ENCODE assay signal across 8 cellular contexts in genomic region chr1:68495968-68496679, GRCh38. TPM values are rescaled to one million over a fixed set of nuclear protein-coding genes. Genes with fewer than 3 reads are reported as not detected.
A peak's percentile ranks its signal among the peaks of the same experiment; 100 is the strongest.
DNase-seq lines count a peak whose midpoint lies in the region; TF ChIP-seq lines count a peak whose summit lies in the region.

No MANE protein-coding gene starts in this region.

- no peaks in the 10 kb centered on the region; the same call in 1 of the 2 replicates for H3K79me2 ChIP-seq in H9 (ENCODE audit: insufficient read depth, low read length)

- H3K27me3 ChIP-seq in H9 (ENCODE audit: insufficient read depth, low read length) (no peaks in the 10 kb centered on the region), mesenchymal stem cell (ENCODE audit: control insufficient read depth in 1 of 2, insufficient read depth in 1 of 2, low read length in 2 of 2) (no peaks in the 10 kb centered on the region)

- H3K4me1 ChIP-seq in H9 (ENCODE audit: insufficient read depth, low read length) = no peaks in the 10 kb centered on the region
- no peaks in the 10 kb centered on the region for H3K4me1 ChIP-seq in mesenchymal stem cell (ENCODE audit: control insufficient read depth, insufficient read depth, low read depth, low read length)

- H3K9ac ChIP-seq in H9 (ENCODE audit: extremely low read depth, insufficient read length, low read length) = peak overlapping the region; percentile 92
- peak overlapping the region; percentile 88 for H3K9ac ChIP-seq in mesenchymal stem cell (ENCODE audit: low read length)

- H3K79me1 ChIP-seq in H9 (ENCODE audit: insufficient read depth, low read depth, low read length, poor library complexity, severe bottlenecking) (peaks cover 2% of the 10 kb centered on the region), mesenchymal stem cell (replicated peaks; ENCODE audit: low read length, poor library complexity, severe bottlenecking) (peaks cover 8% of the 10 kb centered on the region)

- H3K27ac ChIP-seq in H9 (ENCODE audit: insufficient read length, low read depth, low read length) (no peak overlapping the region), mesenchymal stem cell (ENCODE audit: low read length, poor library complexity, severe bottlenecking) (no peak overlapping the region)

- peak overlapping the region; percentile 81 for H3K4me2 ChIP-seq in H9 (ENCODE audit: insufficient read depth, insufficient read length, low read length)
- peak overlapping the region; percentile 93 for H3K4me2 ChIP-seq in mesenchymal stem cell (ENCODE audit: low read length, poor library complexity, severe bottlenecking)

- peaks cover 2% of the 10 kb centered on the region for H3K27me3 Mint-ChIP-seq in H9 (ENCODE audit: low read depth)

- H2BK5ac ChIP-seq in H9 (ENCODE audit: insufficient read length, low read length) (no peak overlapping the region), mesenchymal stem cell (ENCODE audit: low read depth, low read length, poor library complexity, severe bottlenecking) (no peak overlapping the region)

- no peak overlapping the region for H3K23ac ChIP-seq in H9 (ENCODE audit: insufficient read length, low read depth, low read length)
- no peak overlapping the region for H3K23ac ChIP-seq in mesenchymal stem cell (ENCODE audit: low read length in 2 of 2)

- no peak overlapping the region for H2BK120ac ChIP-seq in H9 (ENCODE audit: low read depth, low read length, poor library complexity, severe bottlenecking)
- H2BK120ac ChIP-seq in mesenchymal stem cell (ENCODE audit: low read depth, low read length) = no peak overlapping the region

- no peak for TF ChIP-seq CTCF in H9 (conservative IDR thresholded peaks at IDR 0.05)

- no CpG with 5 or more reads among the region's 21 CpGs for WGBS in H9 (ENCODE audit: extremely low coverage, insufficient read length, low lambda C conversion rate)
- WGBS in mesenchymal stem cell = 2% methylated on average over 21 of the region's 21 CpGs

- H3K4me3 Mint-ChIP-seq in H9 = peak overlapping the region; percentile 91 to 98

- H2BK20ac ChIP-seq in H9 (ENCODE audit: low read depth, low read length, poor library complexity, severe bottlenecking) = no peak overlapping the region

- DNase-seq in NCI-H345 (lab: John Stamatoyannopoulos, UW) = peak; percentile 18
- DNase-seq in NCI-H345 treated with DMSO at 0.1 percent for 48 hours (lab: John Stamatoyannopoulos, UW; ENCODE audit: unreplicated experiment) = no peak
- DNase-seq in H9 = no peak
- DNase-seq in NCI-H1694 treated with DMSO at 0.1 percent for 48 hours (lab: John Stamatoyannopoulos, UW) = peak; percentile 67
- DNase-seq in astrocyte of the hippocampus (ENCODE audit: low read depth, low spot score) = peak; percentile 30
- DNase-seq in mesenchymal stem cell = peak; percentile 30
- DNase-seq in medulla oblongata (ENCODE audit: extremely low spot score) = no peak
- no peak for DNase-seq in 8988T

- peaks cover 6% of the 10 kb centered on the region for H3K23me2 ChIP-seq in H9 (ENCODE audit: insufficient read length, low read depth, low read length, poor library complexity, severe bottlenecking)

- no peak overlapping the region for H4K91ac ChIP-seq in H9 (ENCODE audit: insufficient read length, low read depth, low read length)
- H4K91ac ChIP-seq in mesenchymal stem cell (ENCODE audit: low read length) = no peak overlapping the region

- peaks cover 25 to 31% of the 10 kb centered on the region in 2 experiments for H3K4me1 Mint-ChIP-seq in H9

- H3K9me3 Mint-ChIP-seq in H9 = peaks cover 2 to 3% of the 10 kb centered on the region in 2 experiments; a peak in 2 of 5 replicates

- peaks cover 15 to 31% (median 22%) of the 10 kb centered on the region in 3 experiments for H3K36me3 Mint-ChIP-seq in H9 (ENCODE audit: insufficient read depth in 1 of 3, low read depth in 3 of 3)

- no peak overlapping the region for H2BK12ac ChIP-seq in H9 (ENCODE audit: insufficient read length, low read depth, low read length)
- no peak overlapping the region for H2BK12ac ChIP-seq in mesenchymal stem cell (ENCODE audit: low read length in 2 of 2)

- H3K27ac Mint-ChIP-seq in H9 = peak overlapping the region in 2 of 3 experiments; percentile 95 to 98; a peak in 5 of 7 replicates

- H2BK15ac ChIP-seq in H9 (ENCODE audit: low read depth, low read length) (no peak overlapping the region), mesenchymal stem cell (ENCODE audit: low read depth, poor library complexity, severe bottlenecking) (no peak overlapping the region)

- H4K20me1 ChIP-seq in H9 (ENCODE audit: control insufficient read depth, insufficient read depth, insufficient read length) = no peaks in the 10 kb centered on the region

- no peaks in the 10 kb centered on the region for H3K36me3 ChIP-seq in mesenchymal stem cell (ENCODE audit: control insufficient read depth in 1 of 2, insufficient read depth in 2 of 2, low read depth in 1 of 2, low read length in 2 of 2)

- H2AK5ac ChIP-seq in H9 (ENCODE audit: insufficient read length, low read length) (no peak overlapping the region), mesenchymal stem cell (ENCODE audit: low read length, severe bottlenecking) (no peak overlapping the region)

- peak overlapping the region; percentile 70 to 99 for H3K4me3 ChIP-seq in mesenchymal stem cell (ENCODE audit: insufficient read depth in 1 of 2, low read depth in 1 of 2, low read length in 2 of 2)

- H3K4ac ChIP-seq in H9 (ENCODE audit: low read depth, low read length) (no peak overlapping the region), mesenchymal stem cell (ENCODE audit: low read depth in 1 of 2, low read length in 2 of 2) (no peak overlapping the region)

- H4K8ac ChIP-seq in H9 (replicated peaks; ENCODE audit: insufficient read length, low read depth, low read length) (no peak overlapping the region), mesenchymal stem cell (ENCODE audit: low read length) (peak overlapping the region; percentile 12)

- H3T11ph ChIP-seq in H9 (ENCODE audit: low read length) = no peak overlapping the region

- H3K9me3 ChIP-seq in H9 (ENCODE audit: control insufficient read depth, low read depth, low read length) (no peaks in the 10 kb centered on the region), mesenchymal stem cell (ENCODE audit: control insufficient read depth, low read length) (no peaks in the 10 kb centered on the region)

- no peak overlapping the region; the same call in 1 of the 2 replicates for H3K14ac ChIP-seq in H9 (ENCODE audit: insufficient read depth, low read length)
- H3K14ac ChIP-seq in mesenchymal stem cell (ENCODE audit: low read length in 2 of 2) = no peak overlapping the region

- no peak overlapping the region for H2AFZ ChIP-seq in H9 (ENCODE audit: low read length)
- peak overlapping the region; percentile 85 for H2AFZ ChIP-seq in mesenchymal stem cell (ENCODE audit: low read depth, low read length)

- H4K5ac ChIP-seq in H9 (ENCODE audit: insufficient read length, low read depth, low read length) = no peak overlapping the region

- H3K56ac ChIP-seq in H9 (ENCODE audit: insufficient read length, low read depth, low read length) = no peak overlapping the region

- H3K18ac ChIP-seq in H9 (ENCODE audit: insufficient read length, low read depth, low read length) = no peak overlapping the region
- no peak overlapping the region for H3K18ac ChIP-seq in mesenchymal stem cell (ENCODE audit: low read depth in 1 of 2, low read length in 2 of 2)

RNA-seq across cellular contexts. Expression of gene DEPDC1, which starts 0.8 kb away (rescaled TPM):
- 23.1 and 26.1 TPM in 2 replicates for total RNA-seq in H9 (2021)
- 3.1 TPM for polyA plus RNA-seq in mesenchymal stem cell (2013, experiment 1 of 2)
- polyA plus RNA-seq in mesenchymal stem cell (2013, experiment 2 of 2) = 3.9 TPM

RNA-seq across cellular contexts. Expression of gene RPE65, which starts 46.4 kb away (rescaled TPM):
- not detected in 2 replicates for total RNA-seq in H9 (2021)
- 0.08 TPM for polyA plus RNA-seq in mesenchymal stem cell (2013, experiment 1 of 2)
- 0.12 TPM for polyA plus RNA-seq in mesenchymal stem cell (2013, experiment 2 of 2)

Comparison
In these comparisons a context has a peak if more than half of its experiments do, and no peak if none do; other contexts are left out.
1. DNase-seq: peak in NCI-H345 (single experiment), NCI-H1694 treated with DMSO at 0.1 percent for 48 hours (single experiment), astrocyte of the hippocampus (single experiment) and mesenchymal stem cell (single experiment); none in NCI-H345 treated with DMSO at 0.1 percent for 48 hours (single experiment), H9 (single experiment), medulla oblongata (single experiment) and 8988T (single experiment).